14 cellular contexts compared by ENCODE assay signal in the genomic region with DNA sequence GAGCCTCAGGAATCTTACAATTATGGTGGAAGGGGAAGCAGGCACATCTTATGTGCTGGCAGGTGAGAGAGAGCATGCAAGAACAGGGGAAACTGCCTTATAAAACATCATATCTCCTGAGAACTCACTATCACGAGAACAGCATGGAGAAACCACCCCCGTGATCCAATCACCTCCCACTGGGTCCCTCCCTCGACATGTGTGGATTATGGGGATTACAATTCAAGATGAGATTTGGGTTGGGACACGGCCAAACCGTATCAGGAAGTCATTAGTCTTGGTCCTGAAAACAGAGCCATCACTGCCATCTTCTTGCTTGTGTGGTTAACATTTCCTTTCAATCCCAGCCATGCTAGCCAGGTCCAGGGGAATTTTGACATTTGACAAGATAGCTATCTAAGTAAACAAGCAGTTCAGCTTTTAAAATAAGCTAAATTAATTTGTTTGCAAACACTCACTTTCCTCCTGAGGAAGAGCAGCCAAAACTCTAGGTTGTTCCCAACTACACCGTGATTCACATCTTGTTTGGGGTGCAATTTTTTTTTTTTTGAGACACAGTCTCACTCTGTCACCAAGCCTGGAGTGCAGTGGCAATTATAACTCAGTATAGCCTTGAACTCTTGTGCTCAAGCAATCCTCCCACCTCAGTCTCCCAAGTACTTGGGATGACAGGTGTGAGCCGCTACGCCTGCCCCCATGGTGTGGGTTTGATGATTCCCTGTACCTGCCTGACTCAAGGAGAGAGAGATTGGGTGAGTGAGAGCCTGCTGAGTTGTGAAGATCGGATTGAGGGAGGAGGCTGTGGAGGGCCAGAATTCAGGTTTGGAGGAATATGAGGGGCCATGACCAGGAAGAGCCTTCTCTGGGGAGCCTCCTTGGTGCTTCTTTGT. TPM values are rescaled to one million over a fixed set of nuclear protein-coding genes. Genes with fewer than 3 reads are reported as not detected.
DNase-seq lines count a peak whose midpoint lies in the region; ATAC-seq and TF ChIP-seq lines count a peak whose summit lies in the region.
"Had no signal": no experiment of that assay in that cellular context is flagged by ENCODE, and none has a peak within 500 bp of the region (broad histone marks: within the 10 kb centered on the region; RNA-seq: fewer than 3 reads in every experiment).

No MANE protein-coding gene starts in this region.

- H3K9me3 ChIP-seq in HEK293 (ENCODE audit: control insufficient read depth, insufficient read depth, low read depth, low read length) = no peaks in the 10 kb centered on the region
- H3K9me3 ChIP-seq: A549, Caco-2 had no signal

- H3K27me3 Mint-ChIP-seq in activated T-cell treated with anti-CD3 and anti-CD28 coated beads, Interleukin-2, amount 50 U/mL, for 4 hours (ENCODE audit: low read depth) = peaks cover 21% of the 10 kb centered on the region

- H3K4me1 ChIP-seq in HEK293 (ENCODE audit: control insufficient read depth, insufficient read depth, low read length) = peaks cover 16% of the 10 kb centered on the region
- H3K4me1 ChIP-seq: A549, Caco-2 had no signal

- H3K4me3 ChIP-seq in HEK293 (ENCODE audit: low read depth, low read length) = no peak overlapping the region
- H3K4me3 ChIP-seq: A549, GM23248 had no signal

- H3K36me3 ChIP-seq in HEK293 (ENCODE audit: control insufficient read depth in 2 of 2, insufficient read depth in 1 of 2, low read length in 2 of 2) = no peaks in the 10 kb centered on the region

- no peak for TF ChIP-seq CTCF in HEK293 (tag by site-specific recombination; IDR thresholded peaks at IDR 0.05)

- CTCF ChIA-PET in HEK293 (lab: Yijun Ruan, JAX) = interaction anchor here (0.6 to 1.1 kb wide), 4 partner anchors 16 to 537 kb away, joined by 3 to 5 read pairs (median 3); no protein-coding TSS in a partner anchor

- H3K4me3 Mint-ChIP-seq in activated T-cell treated with anti-CD3 and anti-CD28 coated beads, Interleukin-2, amount 50 U/mL, for 4 hours = no peak overlapping the region
- H3K4me3 Mint-ChIP-seq: CD8-positive, alpha-beta memory T cell had no signal

- no peaks in the 10 kb centered on the region for H3K4me1 Mint-ChIP-seq in activated T-cell treated with anti-CD3 and anti-CD28 coated beads, Interleukin-2, amount 50 U/mL, for 4 hours (ENCODE audit: low read depth)
- H3K4me1 Mint-ChIP-seq: CD8-positive, alpha-beta memory T cell had no signal

- POLR2A ChIA-PET in HEK293 (lab: Yijun Ruan, JAX) = no interaction called here

- H3K27ac ChIP-seq in HEK293 (ENCODE audit: extremely low read depth, low read depth, low read length) (no peak overlapping the region), caudate nucleus (ENCODE audit: low read depth, low read length) (no peak overlapping the region)
- H3K27ac ChIP-seq: A549, GM23248, HL-60 had no signal

- ATAC-seq in activated T-cell treated with anti-CD3 and anti-CD28 coated beads, Interleukin-2, amount 50 U/mL, for 4 hours = no peak
- ATAC-seq in HG03457 (IDR thresholded peaks at IDR 0.05; ENCODE audit: unreplicated experiment) = no peak
- ATAC-seq: A549, HCT116 had no signal

- no peaks in the 10 kb centered on the region for H3K36me3 Mint-ChIP-seq in activated T-cell treated with anti-CD3 and anti-CD28 coated beads, Interleukin-2, amount 50 U/mL, for 4 hours (ENCODE audit: insufficient read depth)
- H3K36me3 Mint-ChIP-seq: CD8-positive, alpha-beta memory T cell had no signal

- DNase-seq in caudate nucleus (lab: John Stamatoyannopoulos, UW) = peak in 41 of 61 donors; percentile 9 to 90 (median 41)
- no peak for DNase-seq in NCI-H187 treated with DMSO at 0.1 percent for 48 hours (lab: John Stamatoyannopoulos, UW)
- DNase-seq in NCI-H524 treated with DMSO at 0.1 percent for 48 hours (lab: John Stamatoyannopoulos, UW) = no peak
- DNase-seq in activated T-cell treated with anti-CD3 and anti-CD28 coated beads, Interleukin-2, amount 50 U/mL, for 4 hours = no peak
- DNase-seq: Caco-2; CD8-positive, alpha-beta memory T cell; DND-41; GM23248 had no signal

- no peaks in the 10 kb centered on the region for H3K9me3 Mint-ChIP-seq in activated T-cell treated with anti-CD3 and anti-CD28 coated beads, Interleukin-2, amount 50 U/mL, for 4 hours
- H3K9me3 Mint-ChIP-seq: CD8-positive, alpha-beta memory T cell had no signal

TF ChIP-seq in HEK293, 187 proteins besides CTCF, POLR2A, EP300 and RAD21 (continues in another document):
- TF ChIP-seq ZNF521 (tag by site-specific recombination; IDR thresholded peaks at IDR 0.05) (no peak), ZNF558 (tag by site-specific recombination; IDR thresholded peaks at IDR 0.05) (no peak), SP7 (tag by site-specific recombination; IDR thresholded peaks at IDR 0.05) (peak; percentile 49; the same call in 1 of the 2 replicates)
- TF ChIP-seq, protein P1, sequence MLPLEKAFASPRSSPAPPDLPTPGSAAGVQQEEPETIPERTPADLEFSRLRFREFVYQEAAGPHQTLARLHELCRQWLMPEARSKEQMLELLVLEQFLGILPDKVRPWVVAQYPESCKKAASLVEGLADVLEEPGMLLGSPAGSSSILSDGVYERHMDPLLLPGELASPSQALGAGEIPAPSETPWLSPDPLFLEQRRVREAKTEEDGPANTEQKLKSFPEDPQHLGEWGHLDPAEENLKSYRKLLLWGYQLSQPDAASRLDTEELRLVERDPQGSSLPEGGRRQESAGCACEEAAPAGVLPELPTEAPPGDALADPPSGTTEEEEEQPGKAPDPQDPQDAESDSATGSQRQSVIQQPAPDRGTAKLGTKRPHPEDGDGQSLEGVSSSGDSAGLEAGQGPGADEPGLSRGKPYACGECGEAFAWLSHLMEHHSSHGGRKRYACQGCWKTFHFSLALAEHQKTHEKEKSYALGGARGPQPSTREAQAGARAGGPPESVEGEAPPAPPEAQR (tag by site-specific recombination; IDR thresholded peaks at IDR 0.05) = no peak

TF ChIP-seq in PFSK-1, 5 proteins besides CTCF, POLR2A, EP300 and RAD21:
- TF ChIP-seq TAF1 (IDR thresholded peaks at IDR 0.05; ENCODE audit: borderline replicate concordance, insufficient read depth, low read length) = no peak
- TF ChIP-seq POLR2AphosphoS5 (IDR thresholded peaks at IDR 0.05; ENCODE audit: low read depth, low read length) = no peak
- 0 out of 4 replicates have a peak, but pooled peaks of 1 of the 2 experiments have one; percentile 24 for TF ChIP-seq REST (IDR thresholded peaks at IDR 0.05; ENCODE audit: insufficient read depth in 1 of 2, low read depth in 2 of 2, low read length in 2 of 2)
- TF ChIP-seq SIN3A (IDR thresholded peaks at IDR 0.05; ENCODE audit: borderline replicate concordance, insufficient read depth, low read length) = 0 out of 2 replicates have a peak, but pooled peaks have one; percentile 64

RNA-seq across cellular contexts. Expression of gene PPP1R14C, which starts 13.0 kb away (rescaled TPM):
- polyA plus RNA-seq in PFSK-1 (2012; ENCODE audit: insufficient read length, low read depth) = 14.3 TPM
- under 1 TPM in 2 of 3 donors, not detected in 1; 0.18 to 0.52 TPM for total RNA-seq in activated T-cell treated with anti-CD3 and anti-CD28 coated beads, Interleukin-2, amount 50 U/mL, for 4 hours

Comparison
In these comparisons a context has a peak if more than half of its experiments do, and no peak if none do; other contexts are left out.
1. DNase-seq: peak in caudate nucleus (41 of 61); none in NCI-H187 treated with DMSO at 0.1 percent for 48 hours (single experiment), NCI-H524 treated with DMSO at 0.1 percent for 48 hours (single experiment) and activated T-cell treated with anti-CD3 and anti-CD28 coated beads, Interleukin-2, amount 50 U/mL, for 4 hours (single experiment).